Comparison of ENCODE assay signal across 1 cellular context in the genomic region with DNA sequence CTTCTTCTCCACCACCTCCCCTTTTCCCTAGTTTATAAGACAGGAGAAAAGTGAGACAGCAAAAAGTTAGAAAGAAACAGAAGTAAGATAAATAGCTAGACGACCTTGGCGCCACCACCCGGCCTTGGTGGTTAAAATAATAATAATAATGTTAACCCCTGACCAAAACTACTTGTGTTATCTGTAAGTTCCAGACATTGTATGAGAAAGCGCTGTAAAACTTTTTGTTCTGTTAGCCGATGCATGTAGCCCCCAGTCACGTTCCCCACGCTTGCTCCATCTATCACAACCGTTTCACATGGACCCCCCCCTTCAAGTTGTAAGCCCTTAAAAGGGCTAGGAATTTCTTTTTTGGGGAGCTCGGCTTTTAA.
TF ChIP-seq lines count a peak whose summit lies in the region.

No MANE protein-coding gene starts in this region.

TF ChIP-seq in IMR-90, 13 proteins besides CTCF, POLR2A, EP300 and RAD21:
- no peak for TF ChIP-seq MAZ (IDR thresholded peaks at IDR 0.05; ENCODE audit: borderline replicate concordance, low read depth, low read length)
- 0 out of 2 replicates have a peak, but pooled peaks have one; percentile 26 for TF ChIP-seq BHLHE40 (IDR thresholded peaks at IDR 0.05; ENCODE audit: low read depth, low read length)
